21 cellular contexts compared by ENCODE assay signal in genomic region chr2:19299522-19299921, GRCh38. TPM values are rescaled to one million over a fixed set of nuclear protein-coding genes. Genes with fewer than 3 reads are reported as not detected.
"Had no signal": no experiment of that assay in that cellular context is flagged by ENCODE, and none has a peak within 500 bp of the region (broad histone marks: within the 10 kb centered on the region; RNA-seq: fewer than 3 reads in every experiment).

No MANE protein-coding gene starts in this region.

- H3K27ac ChIP-seq: epithelial cell of prostate, ovary, testis, upper lobe of right lung had no signal

- H3K4me3 ChIP-seq: ovary, sigmoid colon, stomach, testis, upper lobe of right lung had no signal

- ATAC-seq: effector memory CD8-positive, alpha-beta T cell had no signal

- DNase-seq: activated CD4-positive, alpha-beta T cell treated with anti-CD3 and anti-CD28 coated beads, Interleukin-2, amount 50 U/mL, for 1 hour; activated naive CD4-positive, alpha-beta T cell; activated naive CD8-positive, alpha-beta T cell treated with anti-CD3 and anti-CD28 coated beads, Interleukin-2, amount 10 ng/mL, durations not matched to agents 7 days and 5 days; anterior cingulate cortex; cerebellar nuclear complex; effector memory CD8-positive, alpha-beta T cell; hypothalamus; kidney glomerular epithelial cell; naive B cell; ovary; sigmoid colon; stimulated activated CD4-positive, alpha-beta T cell treated with anti-CD3 and anti-CD28 coated beads, Interleukin-12 subunit alpha, Interleukin-12 subunit beta, amount 100 ng/mL, for 4 hours; stimulated activated CD4-positive, alpha-beta T cell treated with anti-CD3 and anti-CD28 coated beads, Interleukin-2, amount 100 ng/mL, for 24 hours; stomach; T-helper 9 cell; testis; upper lobe of right lung had no signal

- H3K9me3 ChIP-seq: ovary, sigmoid colon, stomach, testis, upper lobe of right lung had no signal

- H3K27me3 ChIP-seq: ovary, sigmoid colon, stomach, testis, upper lobe of right lung had no signal

- H3K4me1 ChIP-seq: testis had no signal

- H3K36me3 ChIP-seq: ovary, sigmoid colon, stomach, upper lobe of right lung had no signal

RNA-seq across cellular contexts. Expression of gene OSR1, which starts 58.9 kb away (rescaled TPM):
- total RNA-seq: activated CD8-positive, alpha-beta memory T cell treated with anti-CD3 and anti-CD28 coated beads for 36 hours; activated naive CD8-positive, alpha-beta T cell treated with anti-CD3 and anti-CD28 coated beads, Interleukin-2, amount 10 ng/mL, durations not matched to agents 7 days and 5 days; activated T-helper 1 cell treated with anti-CD3 and anti-CD28 coated beads, Interleukin-12 subunit alpha, Interleukin-12 subunit beta, Interleukin-2, Interleukin-4 antibody, amounts not matched to agents 30 ng/mL and 10 ng/mL and 1 ng/mL, durations not matched to agents 14 hours and 24 hours and 36 hours; pulmonary artery endothelial cell had no signal
